In genomic region chr18:50878345-50879301, GRCh38 we compare ENCODE assay signal across 1 cellular context.
TF ChIP-seq lines count a peak whose summit lies in the region.

Gene ME2 (plus strand): TSS chr18:50879118. CDS start chr18:50895821, 16,703 bp downstream.

TF ChIP-seq in HepG2, 621 proteins besides CTCF, POLR2A, EP300 and RAD21 (continued from another document and continues in another):
- TF ChIP-seq E2F1 (CRISPR knock-in tag; IDR thresholded peaks at IDR 0.05): 0 out of 2 replicates have a peak, but pooled peaks have one; percentile 34
- TF ChIP-seq ZNF33B (CRISPR knock-in tag; IDR thresholded peaks at IDR 0.05): no peak
- TF ChIP-seq ZKSCAN5 (CRISPR knock-in tag; IDR thresholded peaks at IDR 0.05): no peak
- peak; percentile 46; the same call in 1 of the 2 replicates for TF ChIP-seq FOXC1 (CRISPR knock-in tag; IDR thresholded peaks at IDR 0.05; ENCODE audit: borderline replicate concordance)
- no peak for TF ChIP-seq FOSL1 (CRISPR knock-in tag; IDR thresholded peaks at IDR 0.05; ENCODE audit: borderline replicate concordance)
- TF ChIP-seq MAF1 (CRISPR knock-in tag; IDR thresholded peaks at IDR 0.05; ENCODE audit: borderline replicate concordance): no peak
- TF ChIP-seq, protein P1, sequence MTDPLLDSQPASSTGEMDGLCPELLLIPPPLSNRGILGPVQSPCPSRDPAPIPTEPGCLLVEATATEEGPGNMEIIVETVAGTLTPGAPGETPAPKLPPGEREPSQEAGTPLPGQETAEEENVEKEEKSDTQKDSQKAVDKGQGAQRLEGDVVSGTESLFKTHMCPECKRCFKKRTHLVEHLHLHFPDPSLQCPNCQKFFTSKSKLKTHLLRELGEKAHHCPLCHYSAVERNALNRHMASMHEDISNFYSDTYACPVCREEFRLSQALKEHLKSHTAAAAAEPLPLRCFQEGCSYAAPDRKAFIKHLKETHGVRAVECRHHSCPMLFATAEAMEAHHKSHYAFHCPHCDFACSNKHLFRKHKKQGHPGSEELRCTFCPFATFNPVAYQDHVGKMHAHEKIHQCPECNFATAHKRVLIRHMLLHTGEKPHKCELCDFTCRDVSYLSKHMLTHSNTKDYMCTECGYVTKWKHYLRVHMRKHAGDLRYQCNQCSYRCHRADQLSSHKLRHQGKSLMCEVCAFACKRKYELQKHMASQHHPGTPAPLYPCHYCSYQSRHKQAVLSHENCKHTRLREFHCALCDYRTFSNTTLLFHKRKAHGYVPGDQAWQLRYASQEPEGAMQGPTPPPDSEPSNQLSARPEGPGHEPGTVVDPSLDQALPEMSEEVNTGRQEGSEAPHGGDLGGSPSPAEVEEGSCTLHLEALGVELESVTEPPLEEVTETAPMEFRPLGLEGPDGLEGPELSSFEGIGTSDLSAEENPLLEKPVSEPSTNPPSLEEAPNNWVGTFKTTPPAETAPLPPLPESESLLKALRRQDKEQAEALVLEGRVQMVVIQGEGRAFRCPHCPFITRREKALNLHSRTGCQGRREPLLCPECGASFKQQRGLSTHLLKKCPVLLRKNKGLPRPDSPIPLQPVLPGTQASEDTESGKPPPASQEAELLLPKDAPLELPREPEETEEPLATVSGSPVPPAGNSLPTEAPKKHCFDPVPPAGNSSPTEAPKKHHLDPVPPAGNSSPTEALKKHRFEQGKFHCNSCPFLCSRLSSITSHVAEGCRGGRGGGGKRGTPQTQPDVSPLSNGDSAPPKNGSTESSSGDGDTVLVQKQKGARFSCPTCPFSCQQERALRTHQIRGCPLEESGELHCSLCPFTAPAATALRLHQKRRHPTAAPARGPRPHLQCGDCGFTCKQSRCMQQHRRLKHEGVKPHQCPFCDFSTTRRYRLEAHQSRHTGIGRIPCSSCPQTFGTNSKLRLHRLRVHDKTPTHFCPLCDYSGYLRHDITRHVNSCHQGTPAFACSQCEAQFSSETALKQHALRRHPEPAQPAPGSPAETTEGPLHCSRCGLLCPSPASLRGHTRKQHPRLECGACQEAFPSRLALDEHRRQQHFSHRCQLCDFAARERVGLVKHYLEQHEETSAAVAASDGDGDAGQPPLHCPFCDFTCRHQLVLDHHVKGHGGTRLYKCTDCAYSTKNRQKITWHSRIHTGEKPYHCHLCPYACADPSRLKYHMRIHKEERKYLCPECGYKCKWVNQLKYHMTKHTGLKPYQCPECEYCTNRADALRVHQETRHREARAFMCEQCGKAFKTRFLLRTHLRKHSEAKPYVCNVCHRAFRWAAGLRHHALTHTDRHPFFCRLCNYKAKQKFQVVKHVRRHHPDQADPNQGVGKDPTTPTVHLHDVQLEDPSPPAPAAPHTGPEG (CRISPR knock-in tag; IDR thresholded peaks at IDR 0.05): no peak
- no peak for TF ChIP-seq MXD4 (CRISPR knock-in tag; IDR thresholded peaks at IDR 0.05)
- TF ChIP-seq ZFP36L2 (CRISPR knock-in tag; IDR thresholded peaks at IDR 0.05): no peak
- 0 out of 2 replicates have a peak, but pooled peaks have one; percentile 29 for TF ChIP-seq ZNF674 (CRISPR knock-in tag; IDR thresholded peaks at IDR 0.05; ENCODE audit: low read depth)
- TF ChIP-seq ZNF609 (CRISPR knock-in tag; IDR thresholded peaks at IDR 0.05; ENCODE audit: borderline replicate concordance): no peak
- TF ChIP-seq MEIS2 (CRISPR knock-in tag; IDR thresholded peaks at IDR 0.05): no peak
- TF ChIP-seq FOXP1 (IDR thresholded peaks at IDR 0.05): no peak
- TF ChIP-seq FOXP1 (CRISPR knock-in tag; IDR thresholded peaks at IDR 0.05): no peak
- TF ChIP-seq ZNF800 (CRISPR knock-in tag; IDR thresholded peaks at IDR 0.05): no peak
- no peak for TF ChIP-seq ZNF773 (CRISPR knock-in tag; IDR thresholded peaks at IDR 0.05; ENCODE audit: borderline replicate concordance)
- peak; percentile 40 for TF ChIP-seq POGZ (CRISPR knock-in tag; IDR thresholded peaks at IDR 0.05)
- TF ChIP-seq, protein P2, sequence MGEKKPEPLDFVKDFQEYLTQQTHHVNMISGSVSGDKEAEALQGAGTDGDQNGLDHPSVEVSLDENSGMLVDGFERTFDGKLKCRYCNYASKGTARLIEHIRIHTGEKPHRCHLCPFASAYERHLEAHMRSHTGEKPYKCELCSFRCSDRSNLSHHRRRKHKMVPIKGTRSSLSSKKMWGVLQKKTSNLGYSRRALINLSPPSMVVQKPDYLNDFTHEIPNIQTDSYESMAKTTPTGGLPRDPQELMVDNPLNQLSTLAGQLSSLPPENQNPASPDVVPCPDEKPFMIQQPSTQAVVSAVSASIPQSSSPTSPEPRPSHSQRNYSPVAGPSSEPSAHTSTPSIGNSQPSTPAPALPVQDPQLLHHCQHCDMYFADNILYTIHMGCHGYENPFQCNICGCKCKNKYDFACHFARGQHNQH (CRISPR knock-in tag; IDR thresholded peaks at IDR 0.05): no peak
- TF ChIP-seq, protein P3, sequence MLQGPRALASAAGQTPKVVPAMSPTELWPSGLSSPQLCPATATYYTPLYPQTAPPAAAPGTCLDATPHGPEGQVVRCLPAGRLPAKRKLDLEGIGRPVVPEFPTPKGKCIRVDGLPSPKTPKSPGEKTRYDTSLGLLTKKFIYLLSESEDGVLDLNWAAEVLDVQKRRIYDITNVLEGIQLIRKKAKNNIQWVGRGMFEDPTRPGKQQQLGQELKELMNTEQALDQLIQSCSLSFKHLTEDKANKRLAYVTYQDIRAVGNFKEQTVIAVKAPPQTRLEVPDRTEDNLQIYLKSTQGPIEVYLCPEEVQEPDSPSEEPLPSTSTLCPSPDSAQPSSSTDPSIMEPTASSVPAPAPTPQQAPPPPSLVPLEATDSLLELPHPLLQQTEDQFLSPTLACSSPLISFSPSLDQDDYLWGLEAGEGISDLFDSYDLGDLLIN (CRISPR knock-in tag; IDR thresholded peaks at IDR 0.05; ENCODE audit: borderline replicate concordance): no peak
- TF ChIP-seq, protein P4, sequence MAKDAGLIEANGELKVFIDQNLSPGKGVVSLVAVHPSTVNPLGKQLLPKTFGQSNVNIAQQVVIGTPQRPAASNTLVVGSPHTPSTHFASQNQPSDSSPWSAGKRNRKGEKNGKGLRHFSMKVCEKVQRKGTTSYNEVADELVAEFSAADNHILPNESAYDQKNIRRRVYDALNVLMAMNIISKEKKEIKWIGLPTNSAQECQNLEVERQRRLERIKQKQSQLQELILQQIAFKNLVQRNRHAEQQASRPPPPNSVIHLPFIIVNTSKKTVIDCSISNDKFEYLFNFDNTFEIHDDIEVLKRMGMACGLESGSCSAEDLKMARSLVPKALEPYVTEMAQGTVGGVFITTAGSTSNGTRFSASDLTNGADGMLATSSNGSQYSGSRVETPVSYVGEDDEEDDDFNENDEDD (CRISPR knock-in tag; IDR thresholded peaks at IDR 0.05; ENCODE audit: borderline replicate concordance): peak; percentile 71; the same call in 1 of the 2 replicates
- no peak for TF ChIP-seq RARG (CRISPR knock-in tag; IDR thresholded peaks at IDR 0.05; ENCODE audit: low read depth)
- TF ChIP-seq, protein P5, sequence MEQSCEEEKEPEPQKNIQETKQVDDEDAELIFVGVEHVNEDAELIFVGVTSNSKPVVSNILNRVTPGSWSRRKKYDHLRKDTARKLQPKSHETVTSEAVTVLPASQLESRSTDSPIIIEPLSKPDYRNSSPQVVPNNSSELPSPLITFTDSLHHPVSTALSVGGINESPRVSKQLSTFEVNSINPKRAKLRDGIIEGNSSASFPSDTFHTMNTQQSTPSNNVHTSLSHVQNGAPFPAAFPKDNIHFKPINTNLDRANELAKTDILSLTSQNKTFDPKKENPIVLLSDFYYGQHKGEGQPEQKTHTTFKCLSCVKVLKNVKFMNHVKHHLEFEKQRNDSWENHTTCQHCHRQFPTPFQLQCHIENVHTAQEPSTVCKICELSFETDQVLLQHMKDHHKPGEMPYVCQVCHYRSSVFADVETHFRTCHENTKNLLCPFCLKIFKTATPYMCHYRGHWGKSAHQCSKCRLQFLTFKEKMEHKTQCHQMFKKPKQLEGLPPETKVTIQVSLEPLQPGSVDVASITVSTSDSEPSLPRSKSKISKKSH (CRISPR knock-in tag; IDR thresholded peaks at IDR 0.05; ENCODE audit: borderline replicate concordance): no peak
- TF ChIP-seq AHR (CRISPR knock-in tag; IDR thresholded peaks at IDR 0.05): no peak
- TF ChIP-seq, protein P6, sequence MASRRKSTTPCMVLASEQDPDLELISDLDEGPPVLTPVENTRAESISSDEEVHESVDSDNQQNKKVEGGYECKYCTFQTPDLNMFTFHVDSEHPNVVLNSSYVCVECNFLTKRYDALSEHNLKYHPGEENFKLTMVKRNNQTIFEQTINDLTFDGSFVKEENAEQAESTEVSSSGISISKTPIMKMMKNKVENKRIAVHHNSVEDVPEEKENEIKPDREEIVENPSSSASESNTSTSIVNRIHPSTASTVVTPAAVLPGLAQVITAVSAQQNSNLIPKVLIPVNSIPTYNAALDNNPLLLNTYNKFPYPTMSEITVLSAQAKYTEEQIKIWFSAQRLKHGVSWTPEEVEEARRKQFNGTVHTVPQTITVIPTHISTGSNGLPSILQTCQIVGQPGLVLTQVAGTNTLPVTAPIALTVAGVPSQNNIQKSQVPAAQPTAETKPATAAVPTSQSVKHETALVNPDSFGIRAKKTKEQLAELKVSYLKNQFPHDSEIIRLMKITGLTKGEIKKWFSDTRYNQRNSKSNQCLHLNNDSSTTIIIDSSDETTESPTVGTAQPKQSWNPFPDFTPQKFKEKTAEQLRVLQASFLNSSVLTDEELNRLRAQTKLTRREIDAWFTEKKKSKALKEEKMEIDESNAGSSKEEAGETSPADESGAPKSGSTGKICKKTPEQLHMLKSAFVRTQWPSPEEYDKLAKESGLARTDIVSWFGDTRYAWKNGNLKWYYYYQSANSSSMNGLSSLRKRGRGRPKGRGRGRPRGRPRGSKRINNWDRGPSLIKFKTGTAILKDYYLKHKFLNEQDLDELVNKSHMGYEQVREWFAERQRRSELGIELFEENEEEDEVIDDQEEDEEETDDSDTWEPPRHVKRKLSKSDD (CRISPR knock-in tag; IDR thresholded peaks at IDR 0.05; ENCODE audit: low read depth): no peak
- no peak for TF ChIP-seq ZMYM2 (CRISPR knock-in tag; IDR thresholded peaks at IDR 0.05)
- no peak for TF ChIP-seq SNAPC2 (CRISPR knock-in tag; IDR thresholded peaks at IDR 0.05)
- TF ChIP-seq ZNF562 (CRISPR knock-in tag; IDR thresholded peaks at IDR 0.05; ENCODE audit: borderline replicate concordance): no peak
- TF ChIP-seq ZNF567 (CRISPR knock-in tag; IDR thresholded peaks at IDR 0.05; ENCODE audit: borderline replicate concordance): no peak
- TF ChIP-seq KDM4B (CRISPR knock-in tag; IDR thresholded peaks at IDR 0.05): no peak
- TF ChIP-seq, protein P7, sequence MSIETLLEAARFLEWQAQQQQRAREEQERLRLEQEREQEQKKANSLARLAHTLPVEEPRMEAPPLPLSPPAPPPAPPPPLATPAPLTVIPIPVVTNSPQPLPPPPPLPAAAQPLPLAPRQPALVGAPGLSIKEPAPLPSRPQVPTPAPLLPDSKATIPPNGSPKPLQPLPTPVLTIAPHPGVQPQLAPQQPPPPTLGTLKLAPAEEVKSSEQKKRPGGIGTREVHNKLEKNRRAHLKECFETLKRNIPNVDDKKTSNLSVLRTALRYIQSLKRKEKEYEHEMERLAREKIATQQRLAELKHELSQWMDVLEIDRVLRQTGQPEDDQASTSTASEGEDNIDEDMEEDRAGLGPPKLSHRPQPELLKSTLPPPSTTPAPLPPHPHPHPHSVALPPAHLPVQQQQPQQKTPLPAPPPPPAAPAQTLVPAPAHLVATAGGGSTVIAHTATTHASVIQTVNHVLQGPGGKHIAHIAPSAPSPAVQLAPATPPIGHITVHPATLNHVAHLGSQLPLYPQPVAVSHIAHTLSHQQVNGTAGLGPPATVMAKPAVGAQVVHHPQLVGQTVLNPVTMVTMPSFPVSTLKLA (IDR thresholded peaks at IDR 0.05): no peak
- TF ChIP-seq ZIK1 (CRISPR knock-in tag; IDR thresholded peaks at IDR 0.05; ENCODE audit: borderline replicate concordance, low read depth): no peak
